ENCODE assay signal across 16 cellular contexts in the genomic region with DNA sequence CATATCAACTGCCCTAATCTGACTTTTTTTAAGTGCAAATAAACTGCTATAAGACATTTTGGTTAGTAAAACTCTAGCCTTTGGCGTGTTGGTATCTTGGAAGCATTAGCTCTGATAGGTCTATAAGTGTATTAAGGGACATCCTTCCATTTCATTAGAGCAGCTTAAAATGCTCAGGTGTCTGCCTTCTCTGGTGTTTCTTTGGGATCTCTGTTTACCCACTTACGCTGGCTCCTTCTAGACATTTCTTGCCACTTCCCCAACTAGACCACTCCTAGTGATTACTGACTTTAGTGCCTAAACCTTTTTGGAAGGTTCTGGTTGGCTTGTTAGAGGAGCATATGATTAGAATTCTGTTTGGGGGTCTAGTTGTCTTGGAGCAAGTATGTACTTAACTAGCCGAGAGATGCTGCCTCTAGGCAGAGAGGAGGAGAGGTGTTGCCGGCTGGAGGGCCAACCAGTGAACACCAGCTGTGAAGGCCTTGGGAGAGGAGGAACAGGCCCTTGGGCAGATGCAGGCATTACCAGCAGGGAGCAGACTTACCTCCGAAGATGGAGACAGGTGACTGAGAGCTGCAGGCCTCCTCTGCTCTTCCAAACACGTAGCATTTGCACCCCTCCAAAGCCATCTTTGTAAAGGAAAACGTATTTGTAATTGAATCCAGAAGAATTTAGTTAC. TPM values are rescaled to one million over a fixed set of nuclear protein-coding genes. Genes with fewer than 3 reads are reported as not detected.
DNase-seq lines count a peak whose midpoint lies in the region; ATAC-seq and TF ChIP-seq lines count a peak whose summit lies in the region.
"Had no signal": no experiment of that assay in that cellular context is flagged by ENCODE, and none has a peak within 500 bp of the region (broad histone marks: within the 10 kb centered on the region; RNA-seq: fewer than 3 reads in every experiment).

No MANE protein-coding gene starts in this region.

- no peaks in the 10 kb centered on the region for H3K79me2 ChIP-seq in osteoblast (ENCODE audit: insufficient read depth, low read length)

- H3K4me2 ChIP-seq in osteoblast (ENCODE audit: insufficient read depth, low read length): no peak overlapping the region

- no peaks in the 10 kb centered on the region for H3K27me3 Mint-ChIP-seq in Calu3 (ENCODE audit: unreplicated experiment)

- H3K4me3 ChIP-seq in H7 (ENCODE audit: insufficient read depth, low read depth, low read length): no peak overlapping the region
- H3K4me3 ChIP-seq in osteoblast (ENCODE audit: insufficient read depth, low read length): no peak overlapping the region
- no peak overlapping the region for H3K4me3 ChIP-seq in gastrocnemius medialis
- H3K4me3 ChIP-seq: SK-N-MC had no signal

- no peak overlapping the region for H3K27ac Mint-ChIP-seq in Calu3 (ENCODE audit: unreplicated experiment)
- H3K27ac Mint-ChIP-seq: CD8-positive, alpha-beta T cell; mesothelial cell of epicardium had no signal

- no peaks in the 10 kb centered on the region for H3K9me3 Mint-ChIP-seq in Calu3 (ENCODE audit: low read depth, unreplicated experiment)
- H3K9me3 Mint-ChIP-seq: activated T-cell treated with anti-CD3 and anti-CD28 coated beads, Interleukin-2, amount 50 U/mL, for 4 hours; CD8-positive, alpha-beta T cell; mesothelial cell of epicardium had no signal

- TF ChIP-seq CTCF in Calu3 (IDR thresholded peaks at IDR 0.05; ENCODE audit: unreplicated experiment) (no peak), osteoblast (IDR thresholded peaks at IDR 0.05; ENCODE audit: extremely low read depth, low read depth, low read length) (no peak), gastrocnemius medialis (IDR thresholded peaks at IDR 0.05 in 4 of 5, conservative IDR thresholded peaks at IDR 0.05 in 1 of 5) (no peak)

- H3K36me3 ChIP-seq in H7 (replicated peaks; ENCODE audit: control insufficient read depth, insufficient read depth, low read length): peaks cover 47% of the 10 kb centered on the region
- peaks cover 45% of the 10 kb centered on the region for H3K36me3 ChIP-seq in osteoblast (ENCODE audit: insufficient read depth, low read length)
- H3K36me3 ChIP-seq in gastrocnemius medialis: peaks cover 0 to 91% of the 10 kb centered on the region in 2 donors

- H3K4me1 ChIP-seq in osteoblast (ENCODE audit: insufficient read depth, low read length) (peaks cover 8% of the 10 kb centered on the region), gastrocnemius medialis (peaks cover 1 to 3% of the 10 kb centered on the region in 2 donors)

- TSS peak; percentile 6 for BruUV-seq in Calu3 (replicated peaks; lab: Mats Ljungman, UMichigan)

- DNase-seq in Calu3: no peak
- peak; percentile 61 for DNase-seq in H7
- DNase-seq in caudate nucleus (lab: John Stamatoyannopoulos, UW): peak in 7 of 61 donors; percentile 8 to 60 (median 17)
- DNase-seq in osteoblast (ENCODE audit: insufficient read length, low spot score, missing footprints): peak; percentile 52
- no peak for DNase-seq in gastrocnemius medialis
- DNase-seq in T1000 (lab: John Stamatoyannopoulos, UW): no peak
- no peak for DNase-seq in NCI-H1436 (lab: John Stamatoyannopoulos, UW)
- no peak for DNase-seq in anterior cingulate cortex (lab: John Stamatoyannopoulos, UW)
- DNase-seq: activated T-cell treated with anti-CD3 and anti-CD28 coated beads, Interleukin-2, amount 50 U/mL, for 4 hours; NCI-H1694; stimulated activated CD4-positive, alpha-beta T cell treated with anti-CD3 and anti-CD28 coated beads, Interleukin-4, amount 100 ng/mL, for 24 hours had no signal

- intact Hi-C loops in Calu3 (cut with micrococcal nuclease; ENCODE audit: unreplicated experiment) (no loop called here), gastrocnemius medialis (cut with DNase I; ENCODE audit: low total_unique reads) (no loop called here)

- no peak overlapping the region for H3K4me3 Mint-ChIP-seq in Calu3 (ENCODE audit: low read depth, unreplicated experiment)
- H3K4me3 Mint-ChIP-seq: activated T-cell treated with anti-CD3 and anti-CD28 coated beads, Interleukin-2, amount 50 U/mL, for 4 hours; CD8-positive, alpha-beta T cell; mesothelial cell of epicardium had no signal

- H3K27ac ChIP-seq in caudate nucleus (ENCODE audit: low read depth, low read length) (peak overlapping the region; percentile 37), osteoblast (ENCODE audit: low read depth, low read length) (no peak overlapping the region), gastrocnemius medialis (no peak overlapping the region)
- H3K27ac ChIP-seq: neutrophil, SK-N-MC had no signal

- H3K36me3 Mint-ChIP-seq in Calu3 (ENCODE audit: insufficient read depth, unreplicated experiment): peaks cover 28% of the 10 kb centered on the region

- no peak for TF ChIP-seq POLR2A in gastrocnemius medialis (IDR thresholded peaks at IDR 0.05)

- no peak for ATAC-seq in gastrocnemius medialis
- ATAC-seq: activated T-cell treated with anti-CD3 and anti-CD28 coated beads, Interleukin-2, amount 50 U/mL, for 4 hours; CD8-positive, alpha-beta T cell had no signal

- peaks cover 2% of the 10 kb centered on the region for H4K20me1 ChIP-seq in osteoblast (ENCODE audit: insufficient read depth, low read length)

- H3K27me3 ChIP-seq in H7 (ENCODE audit: control insufficient read depth, insufficient read depth, low read length) (no peaks in the 10 kb centered on the region), osteoblast (ENCODE audit: insufficient read depth, low read length) (no peaks in the 10 kb centered on the region), gastrocnemius medialis (no peaks in the 10 kb centered on the region)
- H3K27me3 ChIP-seq: neutrophil had no signal

- CTCF ChIA-PET in Calu3 (lab: Charles Lee): no interaction called here

- H3K4me1 Mint-ChIP-seq in Calu3 (ENCODE audit: low read depth, unreplicated experiment): peaks cover 9% of the 10 kb centered on the region
- H3K4me1 Mint-ChIP-seq: mesothelial cell of epicardium had no signal

- H2AFZ ChIP-seq in osteoblast (ENCODE audit: low read length): no peak overlapping the region

- H3K9me3 ChIP-seq in osteoblast (ENCODE audit: low read depth, low read length) (no peaks in the 10 kb centered on the region), gastrocnemius medialis (no peaks in the 10 kb centered on the region)
- H3K9me3 ChIP-seq: neutrophil had no signal

- in situ Hi-C loops in gastrocnemius medialis (cut with MboI; ENCODE audit: low sequenced_read_pairs in 4 of 4): loop anchor here in 1 of 4 donors (10.0 kb wide), 1 partner anchor 96 kb away; the partner anchor contains the start of gene EXOSC6

RNA-seq across cellular contexts. Expression of gene CLEC18C, which starts 15.2 kb away (rescaled TPM):
- total RNA-seq in Calu3 (2022) (1.2 TPM in 2 replicates), osteoblast (0.29 and 0.36 TPM in 2 replicates), gastrocnemius medialis (under 1 TPM in 3 of 4 donors, not detected in 1; 0.18 to 0.49 (median 0.41) TPM)
- 0.07 and 0.35 TPM in 2 replicates for total RNA-seq in H7 (2014; rRNA removed; shearing (Covaris generic))
- total RNA-seq: G401, mesothelial cell of epicardium had no signal

RNA-seq across cellular contexts. Expression of gene PDPR, which starts 44.3 kb away (rescaled TPM):
- 30.3 and 31.9 TPM in 2 replicates for total RNA-seq in Calu3 (2022)
- total RNA-seq in H7 (2014; rRNA removed; shearing (Covaris generic)): 11.8 and 14.9 TPM in 2 replicates
- 23.2 and 34.2 TPM in 2 replicates for total RNA-seq in osteoblast
- 10 to 100 TPM; 20.2 to 25.4 (median 22.8) TPM for total RNA-seq in gastrocnemius medialis

Comparison
In these comparisons a context has a peak if more than half of its experiments do, and no peak if none do; other contexts are left out.
1. DNase-seq: peak in H7 (single experiment) and osteoblast (single experiment); none in Calu3 (single experiment), gastrocnemius medialis (0 of 2), T1000 (single experiment), NCI-H1436 (single experiment) and anterior cingulate cortex (0 of 58).